Comparison of ENCODE assay signal across 28 cellular contexts in genomic region chr14:54944737-54945391, GRCh38.
"Had no signal": no experiment of that assay in that cellular context is flagged by ENCODE, and none has a peak within 500 bp of the region (broad histone marks: within the 10 kb centered on the region; RNA-seq: fewer than 3 reads in every experiment).

No MANE protein-coding gene starts in this region.

- H3K4me3 Mint-ChIP-seq: immature natural killer cell; mesothelial cell of epicardium; naive B cell; natural killer cell treated with Interleukin-12 subunit alpha and Interleukin-12 subunit beta and Interleukin-15 and Interleukin-18, amount 100 ng/mL, for 72 hours had no signal

- H3K9me3 ChIP-seq: gastrocnemius medialis, heart right ventricle, mucosa of descending colon, prostate gland, thyroid gland had no signal

- H3K27me3 Mint-ChIP-seq: naive B cell; natural killer cell treated with Interleukin-12 subunit alpha and Interleukin-12 subunit beta and Interleukin-15 and Interleukin-18, amount 100 ng/mL, for 72 hours had no signal

- H3K27ac Mint-ChIP-seq: mesothelial cell of epicardium; natural killer cell treated with Interleukin-12 subunit alpha and Interleukin-12 subunit beta and Interleukin-15 and Interleukin-18, amount 100 ng/mL, for 72 hours had no signal

- ATAC-seq: esophagus mucosa; gastrocnemius medialis; heart right ventricle; left colon; mucosa of descending colon; natural killer cell treated with Interleukin-12 subunit alpha and Interleukin-12 subunit beta and Interleukin-15 and Interleukin-18, amount 100 ng/mL, for 72 hours; sciatic nerve had no signal

- H3K4me3 ChIP-seq: dorsolateral prefrontal cortex, gastrocnemius medialis, heart right ventricle, mucosa of descending colon, prostate gland, smooth muscle cell, stomach, thyroid gland had no signal

- H3K4me1 Mint-ChIP-seq: mesothelial cell of epicardium had no signal

- H3K36me3 ChIP-seq: gastrocnemius medialis, prostate gland, thyroid gland had no signal

- H3K27ac ChIP-seq: dorsolateral prefrontal cortex, gastrocnemius medialis, heart right ventricle, prostate gland, stomach, thyroid gland had no signal

- H3K27me3 ChIP-seq: dorsolateral prefrontal cortex, gastrocnemius medialis, heart right ventricle, stomach, thyroid gland had no signal

- DNase-seq: dorsolateral prefrontal cortex; effector CD4-positive, alpha-beta T cell; foreskin fibroblast; gastrocnemius medialis; heart right ventricle; hippocampal formation; immature natural killer cell; islet precursor cell; kidney glomerular epithelial cell; left colon; mesenchymal stem cell; mucosa of descending colon; naive B cell; nucleus accumbens; stimulated activated CD4-positive, alpha-beta T cell treated with anti-CD3 and anti-CD28 coated beads, Interleukin-12 subunit alpha, Interleukin-12 subunit beta, amount 100 ng/mL, for 4 hours; stimulated activated CD4-positive, alpha-beta T cell treated with anti-CD3 and anti-CD28 coated beads, Interleukin-1b, Interleukin-23, amount 100 ng/mL, for 48 hours; stimulated activated CD4-positive, alpha-beta T cell treated with anti-CD3 and anti-CD28 coated beads, Interleukin-4, amount 100 ng/mL, for 1 hour; stimulated activated CD8-positive, alpha-beta memory T cell treated with anti-CD3 and anti-CD28 coated beads, Interleukin-4, amount 100 ng/mL, for 48 hours; stimulated activated naive CD4-positive, alpha-beta T cell treated with Interleukin-2 at 50 U/mL for 16 hours; stomach; thyroid gland; trophoblast cell had no signal

- H3K9me3 Mint-ChIP-seq: immature natural killer cell; natural killer cell treated with Interleukin-12 subunit alpha and Interleukin-12 subunit beta and Interleukin-15 and Interleukin-18, amount 100 ng/mL, for 72 hours had no signal

- H3K4me1 ChIP-seq: gastrocnemius medialis, heart right ventricle, prostate gland, stomach, thyroid gland had no signal
